ENCODE assay signal across 33 cellular contexts in genomic region chr2:25259744-25260124, GRCh38.
DNase-seq lines count a peak whose midpoint lies in the region; ATAC-seq, FAIRE-seq and TF ChIP-seq lines count a peak whose summit lies in the region.
"Had no signal": no experiment of that assay in that cellular context is flagged by ENCODE, and none has a peak within 500 bp of the region (broad histone marks: within the 10 kb centered on the region; RNA-seq: fewer than 3 reads in every experiment).

No MANE protein-coding gene starts in this region.

- peak overlapping the region; percentile 50 for H3K56ac ChIP-seq in H1 (replicated peaks; ENCODE audit: insufficient read length, low read depth, low read length)

- H2BK20ac ChIP-seq in H1 (ENCODE audit: low read length), result peak overlapping the region; percentile 48; the same call in 1 of the 2 replicates

- peaks cover 32% of the 10 kb centered on the region for H3K4me1 Mint-ChIP-seq in stimulated activated effector memory CD8-positive, alpha-beta T cell treated with anti-CD3 and anti-CD28 coated beads, Interleukin-12 subunit alpha, Interleukin-12 subunit beta, amount 100 ng/mL, for 72 hours
- H3K4me1 Mint-ChIP-seq in T-helper 2 cell treated with Interferon-gamma antibody and Interleukin-4, amounts not matched to agents 5 μg/mL and 100 μg/mL, for 36 hours (ENCODE audit: low read depth), result no peaks in the 10 kb centered on the region

- peak overlapping the region; percentile 74 for H2BK120ac ChIP-seq in H1 (replicated peaks; ENCODE audit: low read depth, low read length)

- no peak for TF ChIP-seq POLR2A in HepG2 (IDR thresholded peaks at IDR 0.05; ENCODE audit: insufficient read depth in 1 of 2, low read depth in 2 of 2, low read length in 2 of 2)
- TF ChIP-seq POLR2A in right lobe of liver (IDR thresholded peaks at IDR 0.05), result no peak
- TF ChIP-seq POLR2A in H1 (IDR thresholded peaks at IDR 0.05; ENCODE audit: control extremely low read depth in 1 of 2, low read depth in 2 of 2, low read length in 2 of 2), result peak in 1 of 2 experiments; percentile 48; a peak in 1 of 3 replicates

- TF ChIP-seq EP300 in HepG2 (IDR thresholded peaks at IDR 0.05; ENCODE audit: low read depth in 2 of 2, low read length in 2 of 2), result no peak
- TF ChIP-seq EP300 in HepG2 (CRISPR knock-in tag; IDR thresholded peaks at IDR 0.05; ENCODE audit: borderline replicate concordance), result no peak
- TF ChIP-seq EP300 in H1 (IDR thresholded peaks at IDR 0.05; ENCODE audit: borderline replicate concordance in 1 of 2, low read depth in 2 of 2, low read length in 2 of 2), result peak in 1 of 2 experiments; percentile 46; a peak in 1 of 3 replicates

- H3K4ac ChIP-seq in H1 (replicated peaks; ENCODE audit: insufficient read length, low read depth, low read length), result no peak overlapping the region

- H3K9ac ChIP-seq in HepG2 (ENCODE audit: insufficient read depth, low read depth, low read length), result no peak overlapping the region
- H3K9ac ChIP-seq in H1 (replicated peaks in 1 of 4; ENCODE audit: extremely low read depth in 1 of 4, low read depth in 3 of 4, low read length in 3 of 4), result peak overlapping the region in 1 of 4 experiments; percentile 42; a peak in 1 of 7 replicates

- H2AK5ac ChIP-seq in H1 (ENCODE audit: low read depth, low read length), result peak overlapping the region; percentile 57; the same call in 1 of the 2 replicates

- no peaks in the 10 kb centered on the region for H3K79me2 ChIP-seq in HepG2 (ENCODE audit: insufficient read depth, low read length)
- H3K79me2 ChIP-seq in H1 (ENCODE audit: control insufficient read depth in 1 of 2, insufficient read depth in 2 of 2, low read length in 2 of 2), result no peaks in the 10 kb centered on the region

- H3K23me2 ChIP-seq in H1 (ENCODE audit: low read depth, low read length), result no peaks in the 10 kb centered on the region

- peaks cover 56% of the 10 kb centered on the region for H3K4me1 ChIP-seq in HepG2 (ENCODE audit: insufficient read depth, low read length)
- no peaks in the 10 kb centered on the region for H3K4me1 ChIP-seq in right lobe of liver
- peaks cover 37 to 52% (median 42%) of the 10 kb centered on the region in 4 experiments for H3K4me1 ChIP-seq in H1 (replicated peaks in 1 of 4; ENCODE audit: control insufficient read depth in 3 of 4, insufficient read depth in 4 of 4, low read length in 3 of 4)
- H3K4me1 ChIP-seq: A549, colonic mucosa, foreskin keratinocyte, HAP-1 had no signal

- H3K18ac ChIP-seq in H1 (ENCODE audit: extremely low read depth, low read length), result peak overlapping the region; percentile 93

- WGBS in HepG2 (ENCODE audit: low lambda C conversion rate), result 60% methylated on average over 7 of the region's 7 CpGs
- WGBS in right lobe of liver (ENCODE audit: insufficient coverage, low coverage, low lambda C conversion rate, missing lambda C conversion rate), result 88% methylated on average over 4 of the region's 7 CpGs
- 3% methylated on average over 7 of the region's 7 CpGs; no CpG with 5 or more reads in 1 of the 2 experiments for WGBS in H1 (ENCODE audit: extremely low coverage in 1 of 2, insufficient coverage in 1 of 2, insufficient read length in 1 of 2, insufficient replicate concordance in 2 of 2, low coverage in 1 of 2, low lambda C conversion rate in 2 of 2, missing lambda C conversion rate in 1 of 2), 2 experiments

- no peak for TF ChIP-seq RAD21 in HepG2 (CRISPR knock-in tag; IDR thresholded peaks at IDR 0.05)
- 0 out of 4 replicates have a peak, but pooled peaks of 1 of the 2 experiments have one; percentile 0 for TF ChIP-seq RAD21 in H1 (IDR thresholded peaks at IDR 0.05 in 1 of 2, conservative IDR thresholded peaks at IDR 0.05 in 1 of 2; ENCODE audit: low read depth in 2 of 2, low read length in 2 of 2)

- H3K36me3 ChIP-seq in HepG2 (replicated peaks in 1 of 2; ENCODE audit: control insufficient read depth in 1 of 2, insufficient read depth in 2 of 2, low read length in 2 of 2) (no peaks in the 10 kb centered on the region), right lobe of liver (no peaks in the 10 kb centered on the region), H1 (ENCODE audit: control insufficient read depth in 2 of 4, insufficient read depth in 4 of 4, low read length in 3 of 4) (no peaks in the 10 kb centered on the region)
- H3K36me3 ChIP-seq: colonic mucosa, HAP-1 had no signal

- no TSS peak for BruUV-seq in HepG2 (replicated peaks; lab: Mats Ljungman, UMichigan)

- no peaks in the 10 kb centered on the region for H3K9me3 Mint-ChIP-seq in stimulated activated effector memory CD8-positive, alpha-beta T cell treated with anti-CD3 and anti-CD28 coated beads, Interleukin-12 subunit alpha, Interleukin-12 subunit beta, amount 100 ng/mL, for 72 hours
- no peaks in the 10 kb centered on the region for H3K9me3 Mint-ChIP-seq in T-helper 2 cell treated with Interferon-gamma antibody and Interleukin-4, amounts not matched to agents 5 μg/mL and 100 μg/mL, for 36 hours
- H3K9me3 Mint-ChIP-seq: activated CD4-positive, alpha-beta T cell treated with anti-CD3 and anti-CD28 coated beads, Interleukin-2, amount 10 ng/mL, durations not matched to agents 24 days and 14 days; effector memory CD8-positive, alpha-beta T cell had no signal

- 0 out of 2 replicates have a peak, but pooled peaks cover 5% of the 10 kb centered on the region for H3K79me1 ChIP-seq in H1 (ENCODE audit: low read depth, low read length)

- peak overlapping the region; percentile 73; the same call in 1 of the 2 replicates for H2BK5ac ChIP-seq in H1 (ENCODE audit: low read depth, low read length)

- no peak overlapping the region for H3K23ac ChIP-seq in H1 (ENCODE audit: insufficient read length)

- ATAC-seq in HepG2 (no peak), right lobe of liver (no peak), HG02588 (IDR thresholded peaks at IDR 0.05; ENCODE audit: unreplicated experiment) (no peak)
- ATAC-seq in stimulated activated effector memory CD8-positive, alpha-beta T cell treated with anti-CD3 and anti-CD28 coated beads, Interleukin-12 subunit alpha, Interleukin-12 subunit beta, amount 100 ng/mL, for 72 hours, result no peak
- ATAC-seq: A549; effector memory CD8-positive, alpha-beta T cell; foreskin keratinocyte had no signal

- no peak overlapping the region for H3K14ac ChIP-seq in H1 (ENCODE audit: insufficient read length)

- H4K91ac ChIP-seq in H1 (replicated peaks; ENCODE audit: insufficient read length, low read length), result peak overlapping the region; percentile 100

- intact Hi-C loops in HepG2 (cut with micrococcal nuclease; ENCODE audit: unreplicated experiment), result no loop called here
- intact Hi-C loops in right lobe of liver (cut with DNase I), result no loop called here

- no peaks in the 10 kb centered on the region for H3K27me3 Mint-ChIP-seq in T-helper 2 cell treated with Interferon-gamma antibody and Interleukin-4, amounts not matched to agents 5 μg/mL and 100 μg/mL, for 36 hours (ENCODE audit: low read depth)
- H3K27me3 Mint-ChIP-seq: activated CD4-positive, alpha-beta T cell treated with anti-CD3 and anti-CD28 coated beads, Interleukin-2, amount 10 ng/mL, durations not matched to agents 24 days and 14 days; CD4-positive, alpha-beta memory T cell; effector memory CD8-positive, alpha-beta T cell had no signal

- no peak overlapping the region for H4K5ac ChIP-seq in H1 (ENCODE audit: insufficient read length, low read depth, low read length)

- in situ Hi-C loops in HepG2 (cut with HindIII; ENCODE audit: extremely low pct_ligation_motif_present, low pct_unique_long_range_greater_than_20kb), result no loop called here

- CTCF ChIA-PET in HepG2 (lab: Yijun Ruan, JAX; ENCODE audit: low intra/inter-chr PET ratio, low total read pairs), result no interaction called here
- CTCF ChIA-PET in H1 (lab: Charles Lee; ENCODE audit: partially characterized antibody), result interaction anchor here (0.9 to 4.0 kb wide), 10 partner anchors 10 to 80 kb away, joined by 3 to 16 read pairs (median 4); no protein-coding TSS in a partner anchor

- H3K4me3 ChIP-seq in HepG2 (replicated peaks in 1 of 3; ENCODE audit: insufficient read depth in 1 of 3, low read depth in 2 of 3, low read length in 3 of 3), result no peak overlapping the region
- H3K4me3 ChIP-seq in right lobe of liver, result no peak overlapping the region
- H3K4me3 ChIP-seq in H1 (ENCODE audit: extremely low read depth in 1 of 4, insufficient read depth in 2 of 4, low read depth in 3 of 4, low read length in 4 of 4), result peak overlapping the region in 3 of 4 experiments; percentile 16 to 46 (median 34); a peak in 4 of 8 replicates
- H3K4me3 ChIP-seq: A549, colonic mucosa, esophagus muscularis mucosa, HAP-1, right atrium auricular region, transverse colon had no signal

- H4K8ac ChIP-seq in H1 (ENCODE audit: extremely low read depth, insufficient read depth, low read length), result no peak overlapping the region

- no peaks in the 10 kb centered on the region for H4K20me1 ChIP-seq in HepG2 (ENCODE audit: insufficient read depth, low read length)
- H4K20me1 ChIP-seq in H1 (replicated peaks in 1 of 2; ENCODE audit: control insufficient read depth in 1 of 2, insufficient read depth in 2 of 2, low read length in 2 of 2), result no peaks in the 10 kb centered on the region

- H2BK12ac ChIP-seq in H1 (ENCODE audit: low read depth, low read length), result peak overlapping the region; percentile 50

- no peak overlapping the region for H3K4me2 ChIP-seq in HepG2 (ENCODE audit: low read depth, low read length)
- H3K4me2 ChIP-seq in H1 (ENCODE audit: insufficient read depth in 1 of 2, low read depth in 2 of 2, low read length in 2 of 2), result peak overlapping the region; percentile 62 to 82
- H3K4me2 ChIP-seq: A549 had no signal

- H2AFZ ChIP-seq in HepG2 (ENCODE audit: low read length), result no peak overlapping the region
- no peak overlapping the region for H2AFZ ChIP-seq in H1 (ENCODE audit: low read length)

- TF ChIP-seq CTCF in HepG2 (CRISPR knock-in tag; IDR thresholded peaks at IDR 0.05), result no peak
- TF ChIP-seq CTCF in right lobe of liver (IDR thresholded peaks at IDR 0.05), result no peak
- TF ChIP-seq CTCF in H1 (IDR thresholded peaks at IDR 0.05; ENCODE audit: control extremely low read depth in 1 of 3, insufficient read depth in 1 of 3, low read depth in 1 of 3, low read length in 3 of 3), result no peak

- DNase-seq in HepG2 (ENCODE audit: low spot score) (no peak), right lobe of liver (no peak), H1 (ENCODE audit: low read depth in 1 of 2, low spot score in 2 of 2) (peak; percentile 71 to 93), islet precursor cell (peak; percentile 70), NCI-H187 treated with DMSO at 0.1 percent for 48 hours (lab: John Stamatoyannopoulos, UW) (no peak)
- DNase-seq in stimulated activated effector memory CD8-positive, alpha-beta T cell treated with anti-CD3 and anti-CD28 coated beads, Interleukin-12 subunit alpha, Interleukin-12 subunit beta, amount 100 ng/mL, for 72 hours (ENCODE audit: low spot score in 2 of 2), result no peak
- DNase-seq in T-helper 2 cell treated with Interferon-gamma antibody and Interleukin-4, amounts not matched to agents 5 μg/mL and 100 μg/mL, for 36 hours (ENCODE audit: low spot score), result no peak
- DNase-seq: activated CD4-positive, alpha-beta T cell treated with anti-CD3 and anti-CD28 coated beads, Interleukin-2, amount 10 ng/mL, durations not matched to agents 24 days and 14 days; activated naive CD4-positive, alpha-beta T cell; activated T-cell treated with anti-CD3 and anti-CD28 coated beads, Interleukin-2, amount 50 U/mL, for 48 hours; AML-193; amygdala; CD4-positive, alpha-beta memory T cell; colonic mucosa; DMS 273 treated with DMSO at 0.1 percent for 48 hours; effector memory CD8-positive, alpha-beta T cell; foreskin keratinocyte; GDM1; KG1; kidney; NCI-H1436; NCI-H2171; NCI-H524; NK-92 treated with Interleukin-12 subunit alpha and Interleukin-12 subunit beta, amount 100 ng/mL, for 24 hours; Right ventricle myocardium superior; transverse colon had no signal

- no peak overlapping the region for H3K4me3 Mint-ChIP-seq in stimulated activated effector memory CD8-positive, alpha-beta T cell treated with anti-CD3 and anti-CD28 coated beads, Interleukin-12 subunit alpha, Interleukin-12 subunit beta, amount 100 ng/mL, for 72 hours
- no peak overlapping the region for H3K4me3 Mint-ChIP-seq in T-helper 2 cell treated with Interferon-gamma antibody and Interleukin-4, amounts not matched to agents 5 μg/mL and 100 μg/mL, for 36 hours
- H3K4me3 Mint-ChIP-seq: activated CD4-positive, alpha-beta T cell treated with anti-CD3 and anti-CD28 coated beads, Interleukin-2, amount 10 ng/mL, durations not matched to agents 24 days and 14 days; CD4-positive, alpha-beta memory T cell; effector memory CD8-positive, alpha-beta T cell had no signal

- POLR2A ChIA-PET in HepG2 (lab: Yijun Ruan, JAX) (interaction anchor here (2.6 kb wide), 1 partner anchor 8 kb away, joined by 19 read pairs; no protein-coding TSS in a partner anchor), H1 (lab: Charles Lee; ENCODE audit: partially characterized antibody) (interaction anchor here (1.0 to 5.0 kb wide), 11 partner anchors 8 to 45 kb away, joined by 3 to 37 read pairs (median 12); no protein-coding TSS in a partner anchor)

- H3K27ac Mint-ChIP-seq in stimulated activated effector memory CD8-positive, alpha-beta T cell treated with anti-CD3 and anti-CD28 coated beads, Interleukin-12 subunit alpha, Interleukin-12 subunit beta, amount 100 ng/mL, for 72 hours, result peak overlapping the region; percentile 74
- H3K27ac Mint-ChIP-seq in T-helper 2 cell treated with Interferon-gamma antibody and Interleukin-4, amounts not matched to agents 5 μg/mL and 100 μg/mL, for 36 hours, result no peak overlapping the region
- H3K27ac Mint-ChIP-seq: activated CD4-positive, alpha-beta T cell treated with anti-CD3 and anti-CD28 coated beads, Interleukin-2, amount 10 ng/mL, durations not matched to agents 24 days and 14 days had no signal

- no peak overlapping the region for H3K27ac ChIP-seq in HepG2 (ENCODE audit: extremely low read length, insufficient read depth, low read length)
- no peak overlapping the region for H3K27ac ChIP-seq in right lobe of liver
- H3K27ac ChIP-seq in H1 (ENCODE audit: low read depth, low read length), result peak overlapping the region; percentile 51; the same call in 1 of the 2 replicates
- H3K27ac ChIP-seq: A549, colonic mucosa, foreskin keratinocyte, right atrium auricular region, transverse colon, VCaP had no signal

- peaks cover 84% of the 10 kb centered on the region for H3K36me3 Mint-ChIP-seq in stimulated activated effector memory CD8-positive, alpha-beta T cell treated with anti-CD3 and anti-CD28 coated beads, Interleukin-12 subunit alpha, Interleukin-12 subunit beta, amount 100 ng/mL, for 72 hours
- H3K36me3 Mint-ChIP-seq in T-helper 2 cell treated with Interferon-gamma antibody and Interleukin-4, amounts not matched to agents 5 μg/mL and 100 μg/mL, for 36 hours (ENCODE audit: low read depth), result peaks cover 22% of the 10 kb centered on the region

- FAIRE-seq in HepG2 (lab: Jason Lieb, UNC) (no peak), H1 (lab: Jason Lieb, UNC) (peak; percentile 93)
- FAIRE-seq: A549, bronchial epithelial cell, kidney had no signal

- H3K27me3 ChIP-seq in HepG2 (ENCODE audit: control insufficient read depth in 1 of 2, insufficient read depth in 2 of 2, low read length in 2 of 2) (no peaks in the 10 kb centered on the region), right lobe of liver (no peaks in the 10 kb centered on the region), H1 (replicated peaks in 1 of 4; ENCODE audit: control insufficient read depth in 3 of 4, extremely low read depth in 1 of 4, insufficient read depth in 3 of 4, low read length in 3 of 4) (no peaks in the 10 kb centered on the region; a peak in 1 of 7 replicates)
- H3K27me3 ChIP-seq: colonic mucosa, esophagus muscularis mucosa, foreskin keratinocyte, right atrium auricular region, transverse colon had no signal

- H3K9me3 ChIP-seq in HepG2 (ENCODE audit: low read length), result no peaks in the 10 kb centered on the region
- no peaks in the 10 kb centered on the region for H3K9me3 ChIP-seq in right lobe of liver
- no peaks in the 10 kb centered on the region for H3K9me3 ChIP-seq in H1 (ENCODE audit: insufficient read depth in 2 of 2, low read depth in 1 of 2, low read length in 1 of 2)
- H3K9me3 ChIP-seq: A549, colonic mucosa, esophagus muscularis mucosa, HAP-1, right atrium auricular region, transverse colon had no signal

- no peak overlapping the region for H2BK15ac ChIP-seq in H1 (ENCODE audit: low read length)

Comparison
In these comparisons a context has a peak if more than half of its experiments do, and no peak if none do; other contexts are left out.
1. DNase-seq: peak in H1 (2 of 2) and islet precursor cell (single experiment); none in HepG2 (single experiment), right lobe of liver (0 of 3), stimulated activated effector memory CD8-positive, alpha-beta T cell treated with anti-CD3 and anti-CD28 coated beads, Interleukin-12 subunit alpha, Interleukin-12 subunit beta, amount 100 ng/mL, for 72 hours (0 of 2), T-helper 2 cell treated with Interferon-gamma antibody and Interleukin-4, amounts not matched to agents 5 μg/mL and 100 μg/mL, for 36 hours (single experiment) and NCI-H187 treated with DMSO at 0.1 percent for 48 hours (single experiment).
2. H3K4me3 ChIP-seq: peak in H1 (3 of 4); none in HepG2 (0 of 3) and right lobe of liver (0 of 3).
3. Of the 41 proteins assayed by ChIP-seq in both HepG2 and H1: peak only in HepG2: none; only in H1: ASH2L, ATF2, CEBPB, RXRA, SP1 and TAF1; in both: none; in neither: 31; mixed calls (peak in some experiments, not most) for 4.